In genomic region chr7:154415709-154416399, GRCh38 we compare ENCODE assay signal across 24 cellular contexts.
"Had no signal": no experiment of that assay in that cellular context is flagged by ENCODE, and none has a peak within 500 bp of the region (broad histone marks: within the 10 kb centered on the region; RNA-seq: fewer than 3 reads in every experiment).

No MANE protein-coding gene starts in this region.

- H3K4me1 ChIP-seq: SJCRH30 had no signal

- ATAC-seq: Panc1, PC-3, Right ventricle myocardium inferior, SK-N-SH treated with all-trans-retinoic acid at 6 μM for 48 hours had no signal

- H3K36me3 ChIP-seq: MG63, SJCRH30 had no signal

- DNase-seq: Karpas-422; KG1; MG63; NCI-H1092; NCI-H1105 treated with DMSO at 0.1 percent for 48 hours; NCI-H1417 treated with DMSO at 0.1 percent for 48 hours; NCI-H146; NCI-H1694 treated with DMSO at 0.1 percent for 48 hours; NCI-H1930; NCI-H2081; NCI-H2107; NCI-H2227 treated with DMSO at 0.1 percent for 48 hours; NCI-H510A; NCI-H524 treated with DMSO at 0.1 percent for 48 hours; NCI-H69; NCI-H774; NK-92 treated with Interleukin-12 subunit alpha and Interleukin-12 subunit beta, amount 100 ng/mL, for 24 hours; PC-3; SHP77 treated with DMSO at 0.1 percent for 48 hours; SJCRH30 had no signal

- H3K27me3 ChIP-seq: MG63 had no signal

- H3K9me3 ChIP-seq: MG63, SJCRH30 had no signal

- H3K4me3 ChIP-seq: MG63, SJCRH30 had no signal

- H3K27ac ChIP-seq: HL-60, SJCRH30 had no signal
